20 cellular contexts compared by ENCODE assay signal in genomic region chr19:1752757-1753728, GRCh38. TPM values are rescaled to one million over a fixed set of nuclear protein-coding genes. Genes with fewer than 3 reads are reported as not detected.
DNase-seq lines count a peak whose midpoint lies in the region; ATAC-seq and TF ChIP-seq lines count a peak whose summit lies in the region.
"Had no signal": no experiment of that assay in that cellular context is flagged by ENCODE, and none has a peak within 500 bp of the region (broad histone marks: within the 10 kb centered on the region; RNA-seq: fewer than 3 reads in every experiment).

Gene ONECUT3, plus strand, starts transcription at chr19:1753506. Its CDS starts 157 bp downstream, at chr19:1753663.

- CTCF ChIA-PET in WTC11 (lab: Charles Lee): interaction anchor here (0.6 to 3.5 kb wide), 2 partner anchors 15 to 100 kb away, joined by 3 to 22 read pairs; no protein-coding TSS in a partner anchor

- ATAC-seq in WTC11 (peak; percentile 8), GM19395 (IDR thresholded peaks at IDR 0.05; ENCODE audit: unreplicated experiment) (no peak)
- ATAC-seq: activated T-helper 17 cell treated with anti-CD3 and anti-CD28 coated beads, Interleukin-2, amount 50 U/mL, for 72 hours had no signal

- no peaks in the 10 kb centered on the region for H3K9me3 ChIP-seq in BLaER1 treated with 17β-estradiol and CSF1 and Interleukin-3, amounts not matched to agents 10 nM and 100 nM (replicated peaks in 1 of 11)
- H3K9me3 ChIP-seq: vagina had no signal

- no peak for TF ChIP-seq CTCF in WTC11 (IDR thresholded peaks at IDR 0.05)

- peaks cover 0 to 100% (median 96%) of the 10 kb centered on the region in 11 experiments; a peak in 20 of 22 replicates for H4K20me1 ChIP-seq in BLaER1 treated with 17β-estradiol and CSF1 and Interleukin-3, amounts not matched to agents 10 nM and 100 nM

- H3K36me3 Mint-ChIP-seq in WTC11: no peaks in the 10 kb centered on the region

- peaks cover 91% of the 10 kb centered on the region for H3K27me3 Mint-ChIP-seq in WTC11 (ENCODE audit: low read depth)

- H3K4me2 ChIP-seq in BLaER1 treated with 17β-estradiol and CSF1 and Interleukin-3, amounts not matched to agents 10 nM and 100 nM: peak within 1 kb of the TSS; percentile 61 to 96 (median 78); a peak in 19 of 22 replicates

- no peak within 1 kb of the TSS for H3K27ac ChIP-seq in BLaER1 treated with 17β-estradiol and CSF1 and Interleukin-3, amounts not matched to agents 10 nM and 100 nM
- H3K27ac ChIP-seq: epithelial cell of prostate, skin epidermis, vagina had no signal

- peak within 1 kb of the TSS; percentile 41; the same call in 1 of the 2 replicates for H3K4me3 Mint-ChIP-seq in WTC11
- H3K4me3 Mint-ChIP-seq: activated T-helper 17 cell treated with anti-CD3 and anti-CD28 coated beads, Interleukin-2, amount 50 U/mL, for 72 hours; stimulated activated naive CD8-positive, alpha-beta T cell treated with anti-CD3 and anti-CD28 coated beads, Interleukin-15, Interleukin-2, amounts not matched to agents 100 ng/mL and 50 ng/mL, for 24 hours had no signal

- no peaks in the 10 kb centered on the region for H3K9me3 Mint-ChIP-seq in WTC11
- H3K9me3 Mint-ChIP-seq: activated T-helper 17 cell treated with anti-CD3 and anti-CD28 coated beads, Interleukin-2, amount 50 U/mL, for 72 hours; stimulated activated naive CD8-positive, alpha-beta T cell treated with anti-CD3 and anti-CD28 coated beads, Interleukin-15, Interleukin-2, amounts not matched to agents 100 ng/mL and 50 ng/mL, for 24 hours had no signal

- no peaks in the 10 kb centered on the region for H3K36me3 ChIP-seq in BLaER1 treated with 17β-estradiol and CSF1 and Interleukin-3, amounts not matched to agents 10 nM and 100 nM
- H3K36me3 ChIP-seq: vagina had no signal

- H3K9ac ChIP-seq in BLaER1 treated with 17β-estradiol and CSF1 and Interleukin-3, amounts not matched to agents 10 nM and 100 nM: no peak within 1 kb of the TSS

- POLR2A ChIA-PET in WTC11 (lab: Charles Lee): no interaction called here

- H3K4me1 ChIP-seq in BLaER1 treated with 17β-estradiol and CSF1 and Interleukin-3, amounts not matched to agents 10 nM and 100 nM: peaks cover 59 to 74% (median 69%) of the 10 kb centered on the region in 10 experiments

- no peak within 1 kb of the TSS for H3K27ac Mint-ChIP-seq in WTC11
- H3K27ac Mint-ChIP-seq: activated T-helper 17 cell treated with anti-CD3 and anti-CD28 coated beads, Interleukin-2, amount 50 U/mL, for 72 hours; stimulated activated naive CD8-positive, alpha-beta T cell treated with anti-CD3 and anti-CD28 coated beads, Interleukin-15, Interleukin-2, amounts not matched to agents 100 ng/mL and 50 ng/mL, for 24 hours had no signal

- H3K4me3 ChIP-seq in BLaER1 treated with 17β-estradiol and CSF1 and Interleukin-3, amounts not matched to agents 10 nM and 100 nM: peak within 1 kb of the TSS in 5 of 10 experiments; percentile 11 to 53 (median 44); a peak in 8 of 20 replicates
- H3K4me3 ChIP-seq: skin epidermis, vagina had no signal

- peaks cover 100% of the 10 kb centered on the region in 11 experiments for H3K27me3 ChIP-seq in BLaER1 treated with 17β-estradiol and CSF1 and Interleukin-3, amounts not matched to agents 10 nM and 100 nM

- peaks cover 10% of the 10 kb centered on the region for H3K4me1 Mint-ChIP-seq in WTC11

- peak; percentile 68 for DNase-seq in Daoy (ENCODE audit: low read depth)
- no peak for DNase-seq in WTC11 (ENCODE audit: low spot score)
- DNase-seq in left kidney (ENCODE audit: low read depth, low spot score): peak; percentile 44
- DNase-seq in T1000 (lab: John Stamatoyannopoulos, UW): no peak
- DNase-seq in SHP77 (lab: John Stamatoyannopoulos, UW): no peak
- DNase-seq: activated CD4-positive, alpha-beta T cell treated with anti-CD3 and anti-CD28 coated beads, Interleukin-2, amount 50 U/mL, for 4 hours; aorta; NCI-H187 treated with DMSO at 0.1 percent for 48 hours; NCI-H526 treated with DMSO at 0.1 percent for 48 hours; RPMI8226 had no signal

TF ChIP-seq in WTC11, 78 proteins besides CTCF, POLR2A, EP300 and RAD21:
- no peak for TF ChIP-seq FOXJ3 (CRISPR knock-in tag; IDR thresholded peaks at IDR 0.05; ENCODE audit: borderline replicate concordance)
- TF ChIP-seq ZNF121 (CRISPR knock-in tag; IDR thresholded peaks at IDR 0.05): no peak
- TF ChIP-seq ZNF396 (CRISPR knock-in tag; IDR thresholded peaks at IDR 0.05; ENCODE audit: borderline replicate concordance): no peak
- TF ChIP-seq TEAD1 (CRISPR knock-in tag; IDR thresholded peaks at IDR 0.05): no peak
- TF ChIP-seq FOXP1 (CRISPR knock-in tag; IDR thresholded peaks at IDR 0.05; ENCODE audit: borderline replicate concordance): no peak
- TF ChIP-seq RORB (CRISPR knock-in tag; IDR thresholded peaks at IDR 0.05): no peak
- TF ChIP-seq KAT7 (CRISPR knock-in tag; IDR thresholded peaks at IDR 0.05; ENCODE audit: borderline replicate concordance): no peak
- TF ChIP-seq MLX (CRISPR knock-in tag; IDR thresholded peaks at IDR 0.05): no peak
- TF ChIP-seq, protein P1, sequence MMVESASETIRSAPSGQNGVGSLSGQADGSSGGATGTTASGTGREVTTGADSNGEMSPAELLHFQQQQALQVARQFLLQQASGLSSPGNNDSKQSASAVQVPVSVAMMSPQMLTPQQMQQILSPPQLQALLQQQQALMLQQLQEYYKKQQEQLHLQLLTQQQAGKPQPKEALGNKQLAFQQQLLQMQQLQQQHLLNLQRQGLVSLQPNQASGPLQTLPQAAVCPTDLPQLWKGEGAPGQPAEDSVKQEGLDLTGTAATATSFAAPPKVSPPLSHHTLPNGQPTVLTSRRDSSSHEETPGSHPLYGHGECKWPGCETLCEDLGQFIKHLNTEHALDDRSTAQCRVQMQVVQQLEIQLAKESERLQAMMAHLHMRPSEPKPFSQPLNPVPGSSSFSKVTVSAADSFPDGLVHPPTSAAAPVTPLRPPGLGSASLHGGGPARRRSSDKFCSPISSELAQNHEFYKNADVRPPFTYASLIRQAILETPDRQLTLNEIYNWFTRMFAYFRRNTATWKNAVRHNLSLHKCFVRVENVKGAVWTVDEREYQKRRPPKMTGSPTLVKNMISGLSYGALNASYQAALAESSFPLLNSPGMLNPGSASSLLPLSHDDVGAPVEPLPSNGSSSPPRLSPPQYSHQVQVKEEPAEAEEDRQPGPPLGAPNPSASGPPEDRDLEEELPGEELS (CRISPR knock-in tag; IDR thresholded peaks at IDR 0.05): no peak
- TF ChIP-seq SMAD3 (CRISPR knock-in tag; IDR thresholded peaks at IDR 0.05; ENCODE audit: borderline replicate concordance): no peak
- no peak for TF ChIP-seq SP1 (CRISPR knock-in tag; conservative IDR thresholded peaks at IDR 0.05)
TF ChIP-seq in WTC11: peak in this region for 0.

RNA-seq across cellular contexts. Expression of gene ONECUT3, which starts in this region (rescaled TPM):
- not detected in 2 replicates for total RNA-seq in Daoy (2014; rRNA removed; shearing (Covaris generic))
- 0.04 TPM in 1 of 3 replicates, not detected in the others for total RNA-seq in WTC11 (2021)
- total RNA-seq: activated T-helper 17 cell treated with anti-CD3 and anti-CD28 coated beads, Interleukin-2, amount 50 U/mL, for 72 hours; aorta; kidney epithelial cell; osteocyte; T-helper 2 cell treated with Interferon-gamma antibody and Interleukin-4, amounts not matched to agents 100 ng/mL and 5 ng/mL, for 36 hours; vagina had no signal

Comparison
In these comparisons a context has a peak if more than half of its experiments do, and no peak if none do; other contexts are left out.
1. Peak in DNase-seq in Daoy; RNA of the gene not detected or under 1 TPM.
2. Peak in ATAC-seq in WTC11; RNA of the gene not detected or under 1 TPM.